ENCODE assay signal across 25 cellular contexts in genomic region chr1:106768077-106768476, GRCh38.
DNase-seq lines count a peak whose midpoint lies in the region; ATAC-seq and TF ChIP-seq lines count a peak whose summit lies in the region.
"Had no signal": no experiment of that assay in that cellular context is flagged by ENCODE, and none has a peak within 500 bp of the region (broad histone marks: within the 10 kb centered on the region; RNA-seq: fewer than 3 reads in every experiment).

No MANE protein-coding gene starts in this region.

- no peaks in the 10 kb centered on the region for H3K36me3 ChIP-seq in mammary epithelial cell (ENCODE audit: insufficient read depth, low read length)
- H3K36me3 ChIP-seq in upper lobe of right lung = no peaks in the 10 kb centered on the region
- H3K36me3 ChIP-seq: neural progenitor cell, right lobe of liver, upper lobe of left lung had no signal

- TF ChIP-seq CTCF in mammary epithelial cell (conservative IDR thresholded peaks at IDR 0.05 in 1 of 2, IDR thresholded peaks at IDR 0.05 in 1 of 2; ENCODE audit: extremely low read depth in 1 of 2, insufficient read depth in 1 of 2, low read depth in 1 of 2, low read length in 2 of 2) (no peak), upper lobe of right lung (IDR thresholded peaks at IDR 0.05) (no peak)

- CTCF ChIA-PET in mammary epithelial cell (lab: Charles Lee; ENCODE audit: low non-redundant PET) = no interaction called here

- BruUV-seq in mammary epithelial cell (replicated peaks; lab: Mats Ljungman, UMichigan) = no TSS peak

- H3K27me3 ChIP-seq in mammary epithelial cell (ENCODE audit: insufficient read depth, low read length) (no peaks in the 10 kb centered on the region), upper lobe of right lung (no peaks in the 10 kb centered on the region)
- H3K27me3 ChIP-seq: neural progenitor cell, right lobe of liver, upper lobe of left lung had no signal

- dilution Hi-C loops in mammary epithelial cell (cut with HindIII; ENCODE audit: low sequenced_read_pairs) = no loop called here

- intact Hi-C loops in mammary epithelial cell (cut with micrococcal nuclease) (no loop called here), upper lobe of right lung (cut with DNase I) (no loop called here)

- DNase-seq in LHCN-M2 (ENCODE audit: low read depth) (peak; percentile 67), mammary epithelial cell (no peak), glomerular visceral epithelial cell (ENCODE audit: extremely low spot score) (peak; percentile 22), upper lobe of right lung (no peak), NCI-H1048 (lab: John Stamatoyannopoulos, UW) (no peak)
- DNase-seq: activated CD4-positive, alpha-beta memory T cell treated with anti-CD3 and anti-CD28 coated beads, Interleukin-2, amount 10 ng/mL, durations not matched to agents 7 days and 5 days; activated CD4-positive, alpha-beta T cell treated with anti-CD3 and anti-CD28 coated beads for 1 hour; activated CD8-positive, alpha-beta memory T cell treated with anti-CD3 and anti-CD28 coated beads, Interleukin-2, amount 50 U/mL, for 48 hours; activated naive CD4-positive, alpha-beta T cell treated with anti-CD3 and anti-CD28 coated beads, Interleukin-2, amount 50 U/mL, for 16 hours; caudate nucleus; head of caudate nucleus; NCI-H2029; NCI-H69; right lobe of liver; stimulated activated CD4-positive, alpha-beta T cell treated with anti-CD3 and anti-CD28 coated beads, Interleukin-4, amount 100 ng/mL, for 24 hours; substantia nigra; upper lobe of left lung had no signal

- H3K4me3 ChIP-seq in mammary epithelial cell (replicated peaks in 1 of 3; ENCODE audit: insufficient read depth in 1 of 3, low read depth in 2 of 3, low read length in 3 of 3) = no peak overlapping the region
- H3K4me3 ChIP-seq in upper lobe of right lung = no peak overlapping the region
- H3K4me3 ChIP-seq: lung, neural progenitor cell, right lobe of liver, SK-N-MC, upper lobe of left lung had no signal

- H3K4me1 ChIP-seq in mammary epithelial cell (ENCODE audit: insufficient read depth, low read length) (peaks cover 6% of the 10 kb centered on the region), upper lobe of right lung (no peaks in the 10 kb centered on the region)
- H3K4me1 ChIP-seq: neural progenitor cell, right lobe of liver, upper lobe of left lung had no signal

- ATAC-seq in HG03469 (IDR thresholded peaks at IDR 0.05; ENCODE audit: unreplicated experiment) (no peak), HG03135 (IDR thresholded peaks at IDR 0.05; ENCODE audit: unreplicated experiment) (no peak), upper lobe of right lung (no peak)
- ATAC-seq: activated T-helper 17 cell treated with anti-CD3 and anti-CD28 coated beads, Interleukin-2, amount 50 U/mL, for 72 hours; right lobe of liver; stimulated activated effector memory CD8-positive, alpha-beta T cell treated with anti-CD3 and anti-CD28 coated beads, Interleukin-12 subunit alpha, Interleukin-12 subunit beta, amount 100 ng/mL, for 72 hours had no signal

- in situ Hi-C loops in mammary epithelial cell (cut with MboI; ENCODE audit: low sequenced_read_pairs in 2 of 2) = no loop called here

- 58% methylated on average over 2 of the region's 2 CpGs for WGBS in mammary epithelial cell (ENCODE audit: low coverage, missing lambda C conversion rate)

- H3K9ac ChIP-seq in mammary epithelial cell (ENCODE audit: insufficient read depth, low read length) = no peak overlapping the region
- H3K9ac ChIP-seq: neural progenitor cell had no signal

- H3K9me3 ChIP-seq in mammary epithelial cell (replicated peaks; ENCODE audit: insufficient read depth, low read length) = no peaks in the 10 kb centered on the region
- H3K9me3 ChIP-seq in upper lobe of right lung = no peaks in the 10 kb centered on the region
- H3K9me3 ChIP-seq: right lobe of liver had no signal

- H3K27ac ChIP-seq in mammary epithelial cell (ENCODE audit: insufficient read depth, low read depth, low read length) = no peak overlapping the region
- H3K27ac ChIP-seq in upper lobe of right lung = no peak overlapping the region
- H3K27ac ChIP-seq: neural progenitor cell, right lobe of liver, RWPE1, SK-N-MC, upper lobe of left lung had no signal

- H2AFZ ChIP-seq in mammary epithelial cell (ENCODE audit: low read depth, low read length) = peak overlapping the region; percentile 48
- H2AFZ ChIP-seq: neural progenitor cell had no signal

- H3K4me2 ChIP-seq in mammary epithelial cell (ENCODE audit: insufficient read depth, low read depth, low read length) = peak overlapping the region; percentile 53
- H3K4me2 ChIP-seq: neural progenitor cell had no signal

- no peaks in the 10 kb centered on the region for H3K79me2 ChIP-seq in mammary epithelial cell (ENCODE audit: insufficient read depth, low read length)

- H4K20me1 ChIP-seq in mammary epithelial cell (ENCODE audit: insufficient read depth, low read length) = no peaks in the 10 kb centered on the region

Comparison
In these comparisons a context has a peak if more than half of its experiments do, and no peak if none do; other contexts are left out.
1. DNase-seq: peak in LHCN-M2 (single experiment) and glomerular visceral epithelial cell (single experiment); none in mammary epithelial cell (single experiment), upper lobe of right lung (single experiment) and NCI-H1048 (single experiment).